9 cellular contexts compared by ENCODE assay signal in the genomic region with DNA sequence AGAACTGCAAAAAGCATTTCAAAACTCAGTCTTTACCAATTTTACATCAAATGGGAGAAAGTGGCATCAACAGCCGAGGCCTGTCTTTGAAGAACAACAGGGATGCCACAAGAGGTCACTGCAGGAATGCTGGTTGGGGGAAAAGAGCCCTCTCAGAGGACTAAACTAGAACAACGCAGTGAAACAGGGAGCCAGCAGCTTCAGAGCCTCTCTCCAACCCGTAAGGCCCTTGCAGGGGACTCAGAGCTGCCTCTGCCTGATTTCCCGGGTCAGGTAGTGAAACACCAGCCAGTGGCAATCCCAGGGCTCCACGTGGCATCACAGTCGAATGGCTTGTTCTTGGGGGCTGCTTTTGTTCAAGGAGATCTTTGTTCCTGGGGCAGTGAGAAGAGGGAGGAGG. TPM values are rescaled to one million over a fixed set of nuclear protein-coding genes. Genes with fewer than 3 reads are reported as not detected.
DNase-seq lines count a peak whose midpoint lies in the region; ATAC-seq, FAIRE-seq and TF ChIP-seq lines count a peak whose summit lies in the region.
"Had no signal": no experiment of that assay in that cellular context is flagged by ENCODE, and none has a peak within 500 bp of the region (broad histone marks: within the 10 kb centered on the region; RNA-seq: fewer than 3 reads in every experiment).

No MANE protein-coding gene starts in this region.

- BruUV-seq in PC-3 (replicated peaks; lab: Mats Ljungman, UMichigan) = no TSS peak

- no peak overlapping the region for H4K91ac ChIP-seq in H1 (replicated peaks; ENCODE audit: insufficient read length, low read length)
- H4K91ac ChIP-seq in mesenchymal stem cell (ENCODE audit: low read length) = no peak overlapping the region

- DNase-seq in DMS53 (lab: John Stamatoyannopoulos, UW) = peak; percentile 86
- peak; percentile 72 for DNase-seq in HEK293T (ENCODE audit: extremely low spot score)
- peak; percentile 64 for DNase-seq in PC-3
- DNase-seq in H1 (ENCODE audit: low read depth in 1 of 2, low spot score in 2 of 2) = peak; percentile 60 to 76
- peak; percentile 85 for DNase-seq in mesenchymal stem cell
- no peak for DNase-seq in effector memory CD8-positive, alpha-beta T cell

- H3K27me3 ChIP-seq in PC-3 (ENCODE audit: low read length) (peaks cover 41% of the 10 kb centered on the region), H1 (replicated peaks in 1 of 4; ENCODE audit: control insufficient read depth in 3 of 4, extremely low read depth in 1 of 4, insufficient read depth in 3 of 4, low read length in 3 of 4) (no peaks in the 10 kb centered on the region; a peak in 1 of 7 replicates), mesenchymal stem cell (ENCODE audit: control insufficient read depth in 1 of 2, insufficient read depth in 1 of 2, low read length in 2 of 2) (peaks cover 0 to 10% of the 10 kb centered on the region in 2 experiments)

- TF ChIP-seq RAD21 in H1 (IDR thresholded peaks at IDR 0.05 in 1 of 2, conservative IDR thresholded peaks at IDR 0.05 in 1 of 2; ENCODE audit: low read depth in 2 of 2, low read length in 2 of 2) = peak; percentile 99 to 100

- H3K23ac ChIP-seq in H1 (ENCODE audit: insufficient read length) = no peak overlapping the region
- H3K23ac ChIP-seq in mesenchymal stem cell (ENCODE audit: low read length in 2 of 2) = peak overlapping the region in 1 of 2 experiments; percentile 34

- no peak for ATAC-seq in PC-3
- ATAC-seq in HG02981 (IDR thresholded peaks at IDR 0.05; ENCODE audit: unreplicated experiment) = no peak
- no peak for ATAC-seq in effector memory CD8-positive, alpha-beta T cell (replicated peaks)
- no peak for ATAC-seq in GM19351 (IDR thresholded peaks at IDR 0.05; ENCODE audit: unreplicated experiment)

- H3K79me1 ChIP-seq in H1 (ENCODE audit: low read depth, low read length) = no peaks in the 10 kb centered on the region
- H3K79me1 ChIP-seq in mesenchymal stem cell (replicated peaks; ENCODE audit: low read length, poor library complexity, severe bottlenecking) = no peaks in the 10 kb centered on the region

- H3K4me1 ChIP-seq in PC-3 (ENCODE audit: insufficient read depth, low read length) (no peaks in the 10 kb centered on the region), H1 (replicated peaks in 1 of 4; ENCODE audit: control insufficient read depth in 3 of 4, insufficient read depth in 4 of 4, low read length in 3 of 4) (peaks cover 0 to 3% (median under 1%) of the 10 kb centered on the region in 4 experiments; a peak in 2 of 7 replicates), mesenchymal stem cell (ENCODE audit: control insufficient read depth, insufficient read depth, low read depth, low read length) (peaks cover 2% of the 10 kb centered on the region)

- H2BK120ac ChIP-seq in H1 (replicated peaks; ENCODE audit: low read depth, low read length) (no peak overlapping the region), mesenchymal stem cell (ENCODE audit: low read depth, low read length) (no peak overlapping the region)

- H3K9ac ChIP-seq in PC-3 (ENCODE audit: low read length) (no peak overlapping the region), H1 (replicated peaks in 1 of 4; ENCODE audit: extremely low read depth in 1 of 4, low read depth in 3 of 4, low read length in 3 of 4) (no peak overlapping the region; a peak in 1 of 7 replicates), mesenchymal stem cell (ENCODE audit: low read length) (peak overlapping the region; percentile 61)

- no peak overlapping the region for H3K4me3 Mint-ChIP-seq in effector memory CD8-positive, alpha-beta T cell

- intact Hi-C loops in PC-3 (cut with micrococcal nuclease) = no loop called here

- no peak overlapping the region for H3K27ac ChIP-seq in PC-3 (ENCODE audit: low read length)
- no peak overlapping the region for H3K27ac ChIP-seq in H1 (ENCODE audit: low read depth, low read length)
- no peak overlapping the region for H3K27ac ChIP-seq in mesenchymal stem cell (ENCODE audit: low read length, poor library complexity, severe bottlenecking)

- H3F3A ChIP-seq in PC-3 (ENCODE audit: low read length, unreplicated experiment) = no peaks in the 10 kb centered on the region

- no peaks in the 10 kb centered on the region for H3K9me3 ChIP-seq in PC-3 (ENCODE audit: low read length)
- no peaks in the 10 kb centered on the region for H3K9me3 ChIP-seq in H1 (ENCODE audit: insufficient read depth in 2 of 2, low read depth in 1 of 2, low read length in 1 of 2)
- H3K9me3 ChIP-seq in mesenchymal stem cell (ENCODE audit: control insufficient read depth, low read length) = no peaks in the 10 kb centered on the region

- H2AFZ ChIP-seq in PC-3 (ENCODE audit: low read length) (no peak overlapping the region), H1 (ENCODE audit: low read length) (peak overlapping the region; percentile 95; the same call in 1 of the 2 replicates), mesenchymal stem cell (ENCODE audit: low read depth, low read length) (no peak overlapping the region)

- WGBS in H1 (ENCODE audit: extremely low coverage in 1 of 2, insufficient coverage in 1 of 2, insufficient read length in 1 of 2, insufficient replicate concordance in 2 of 2, low coverage in 1 of 2, low lambda C conversion rate in 2 of 2, missing lambda C conversion rate in 1 of 2), 2 experiments = 25% methylated on average over 6 of the region's 6 CpGs; no CpG with 5 or more reads in 1 of the 2 experiments
- WGBS in mesenchymal stem cell = 10% methylated on average over 6 of the region's 6 CpGs

- H3K36me3 ChIP-seq in PC-3 (ENCODE audit: low read depth, low read length) (no peaks in the 10 kb centered on the region), H1 (ENCODE audit: control insufficient read depth in 2 of 4, insufficient read depth in 4 of 4, low read length in 3 of 4) (no peaks in the 10 kb centered on the region), mesenchymal stem cell (ENCODE audit: control insufficient read depth in 1 of 2, insufficient read depth in 2 of 2, low read depth in 1 of 2, low read length in 2 of 2) (no peaks in the 10 kb centered on the region)

- no peak for TF ChIP-seq EP300 in H1 (IDR thresholded peaks at IDR 0.05; ENCODE audit: borderline replicate concordance in 1 of 2, low read depth in 2 of 2, low read length in 2 of 2)

- no peaks in the 10 kb centered on the region for H3K9me3 Mint-ChIP-seq in effector memory CD8-positive, alpha-beta T cell

- TF ChIP-seq POLR2A in H1 (IDR thresholded peaks at IDR 0.05; ENCODE audit: control extremely low read depth in 1 of 2, low read depth in 2 of 2, low read length in 2 of 2) = no peak

- H2BK15ac ChIP-seq in H1 (ENCODE audit: low read length) = no peak overlapping the region
- H2BK15ac ChIP-seq in mesenchymal stem cell (ENCODE audit: low read depth, poor library complexity, severe bottlenecking) = no peak overlapping the region

- no peak overlapping the region for H3K56ac ChIP-seq in H1 (replicated peaks; ENCODE audit: insufficient read length, low read depth, low read length)

- no peaks in the 10 kb centered on the region for H3K9me2 ChIP-seq in PC-3 (replicated peaks; ENCODE audit: low read length)

- H3K23me2 ChIP-seq in H1 (ENCODE audit: low read depth, low read length) = peaks cover 5% of the 10 kb centered on the region

- no peaks in the 10 kb centered on the region for H3K4me1 Mint-ChIP-seq in effector memory CD8-positive, alpha-beta T cell (ENCODE audit: low read depth in 2 of 2)

- H3K4me3 ChIP-seq in PC-3 (ENCODE audit: low read length) (no peak overlapping the region), H1 (ENCODE audit: extremely low read depth in 1 of 4, insufficient read depth in 2 of 4, low read depth in 3 of 4, low read length in 4 of 4) (no peak overlapping the region), mesenchymal stem cell (ENCODE audit: insufficient read depth in 1 of 2, low read depth in 1 of 2, low read length in 2 of 2) (no peak overlapping the region)

- H2AK5ac ChIP-seq in H1 (ENCODE audit: low read depth, low read length) (no peak overlapping the region), mesenchymal stem cell (ENCODE audit: low read length, severe bottlenecking) (no peak overlapping the region)

- no peak overlapping the region for H2BK5ac ChIP-seq in H1 (ENCODE audit: low read depth, low read length)
- H2BK5ac ChIP-seq in mesenchymal stem cell (ENCODE audit: low read depth, low read length, poor library complexity, severe bottlenecking) = no peak overlapping the region

- CTCF ChIA-PET in HEK293T (lab: Yijun Ruan, JAX) = interaction anchor here (0.6 to 1.0 kb wide), 3 partner anchors 177 to 551 kb away, joined by 3 read pairs; no protein-coding TSS in a partner anchor
- CTCF ChIA-PET in PC-3 (lab: Charles Lee) = no interaction called here
- CTCF ChIA-PET in H1 (lab: Charles Lee; ENCODE audit: partially characterized antibody) = interaction anchor here (0.7 to 5.1 kb wide), 28 partner anchors 9 to 1197 kb away, joined by 3 to 58 read pairs (median 3); no protein-coding TSS in a partner anchor

- no peaks in the 10 kb centered on the region for H4K20me1 ChIP-seq in PC-3 (ENCODE audit: low read length)
- peaks cover 0 to 3% of the 10 kb centered on the region in 2 experiments for H4K20me1 ChIP-seq in H1 (replicated peaks in 1 of 2; ENCODE audit: control insufficient read depth in 1 of 2, insufficient read depth in 2 of 2, low read length in 2 of 2)

- TF ChIP-seq CTCF in PC-3 (conservative IDR thresholded peaks at IDR 0.05; ENCODE audit: low read depth, low read length) = peak; percentile 72
- peak; percentile 63 to 91 (median 90) for TF ChIP-seq CTCF in H1 (IDR thresholded peaks at IDR 0.05; ENCODE audit: control extremely low read depth in 1 of 3, insufficient read depth in 1 of 3, low read depth in 1 of 3, low read length in 3 of 3)

- H3K79me2 ChIP-seq in PC-3 (ENCODE audit: low read length) (no peaks in the 10 kb centered on the region), H1 (ENCODE audit: control insufficient read depth in 1 of 2, insufficient read depth in 2 of 2, low read length in 2 of 2) (no peaks in the 10 kb centered on the region; a peak in 1 of 4 replicates)

- no peaks in the 10 kb centered on the region for H3K36me3 Mint-ChIP-seq in effector memory CD8-positive, alpha-beta T cell (ENCODE audit: insufficient read depth)

- no peak overlapping the region for H4K5ac ChIP-seq in H1 (ENCODE audit: insufficient read length, low read depth, low read length)

- H4K8ac ChIP-seq in H1 (ENCODE audit: extremely low read depth, insufficient read depth, low read length) = no peak overlapping the region
- H4K8ac ChIP-seq in mesenchymal stem cell (ENCODE audit: low read length) = peak overlapping the region; percentile 72

- H3K4ac ChIP-seq in H1 (replicated peaks; ENCODE audit: insufficient read length, low read depth, low read length) (no peak overlapping the region), mesenchymal stem cell (ENCODE audit: low read depth in 1 of 2, low read length in 2 of 2) (peak overlapping the region in 1 of 2 experiments; percentile 33)

- H3K4me2 ChIP-seq in PC-3 (ENCODE audit: low read length) (no peak overlapping the region), H1 (ENCODE audit: insufficient read depth in 1 of 2, low read depth in 2 of 2, low read length in 2 of 2) (no peak overlapping the region), mesenchymal stem cell (ENCODE audit: low read length, poor library complexity, severe bottlenecking) (no peak overlapping the region)

- H3K27ac Mint-ChIP-seq in effector memory CD8-positive, alpha-beta T cell = no peak overlapping the region

- no peak overlapping the region for H2BK20ac ChIP-seq in H1 (ENCODE audit: low read length)

- peaks cover 31 to 43% of the 10 kb centered on the region in 2 donors for H3K27me3 Mint-ChIP-seq in effector memory CD8-positive, alpha-beta T cell

- H2BK12ac ChIP-seq in H1 (ENCODE audit: low read depth, low read length) (no peak overlapping the region; the same call in 1 of the 2 replicates), mesenchymal stem cell (ENCODE audit: low read length in 2 of 2) (peak overlapping the region in 1 of 2 experiments; percentile 92)

- FAIRE-seq in H1 (lab: Jason Lieb, UNC) = peak; percentile 92
- FAIRE-seq: TTC549 had no signal

- no peak overlapping the region for H3K14ac ChIP-seq in H1 (ENCODE audit: insufficient read length)
- no peak overlapping the region for H3K14ac ChIP-seq in mesenchymal stem cell (ENCODE audit: low read length in 2 of 2)

- H3K18ac ChIP-seq in H1 (ENCODE audit: extremely low read depth, low read length) (peak overlapping the region; percentile 48; the same call in 1 of the 2 replicates), mesenchymal stem cell (ENCODE audit: low read depth in 1 of 2, low read length in 2 of 2) (peak overlapping the region in 1 of 2 experiments; percentile 61)

- POLR2A ChIA-PET in HEK293T (lab: Yijun Ruan, JAX) (no interaction called here), PC-3 (lab: Charles Lee; ENCODE audit: unreplicated experiment) (no interaction called here), H1 (lab: Charles Lee; ENCODE audit: partially characterized antibody) (no interaction called here)

RNA-seq across cellular contexts. Expression of gene KCNK16, which starts 55.0 kb away (rescaled TPM):
- not detected in 2 replicates for total RNA-seq in PC-3 (2014; rRNA removed)
- not detected in 2 replicates for total RNA-seq in H1 (2021; fragmentation: NEBNext Ultra II Directional; extraction: Animal tissue kit (Norgen Biotek cat#: 25700))
- polyA plus RNA-seq in H1 (2011; rRNA removed) = not detected in 2 replicates
- polyA plus RNA-seq in H1 (2011; cell fraction: cytosol; rRNA removed) = not detected
- not detected for polyA plus RNA-seq in H1 (2011; cell fraction: nucleus; rRNA removed)
- not detected in 4 replicates for polyA plus RNA-seq in H1 (2012, experiment 1 of 2)
- polyA plus RNA-seq in H1 (2012, experiment 2 of 2) = not detected
- not detected for polyA plus RNA-seq in H1 (2013, experiment 1 of 2)
- polyA plus RNA-seq in H1 (2013, experiment 2 of 2) = not detected
- not detected in 2 replicates for polyA minus RNA-seq in H1 (2011; rRNA and poly(A)+ RNA removed)
- not detected for polyA minus RNA-seq in H1 (2011; cell fraction: cytosol; rRNA and poly(A)+ RNA removed)
- not detected for polyA minus RNA-seq in H1 (2011; cell fraction: nucleus; rRNA and poly(A)+ RNA removed)
- polyA plus RNA-seq in mesenchymal stem cell (2013, experiment 1 of 2) = not detected
- not detected for polyA plus RNA-seq in mesenchymal stem cell (2013, experiment 2 of 2)

Comparison
In these comparisons a context has a peak if more than half of its experiments do, and no peak if none do; other contexts are left out.
1. DNase-seq: peak in DMS53 (single experiment), HEK293T (single experiment), PC-3 (single experiment), H1 (2 of 2) and mesenchymal stem cell (single experiment); none in effector memory CD8-positive, alpha-beta T cell (0 of 3).